10 cellular contexts compared by ENCODE assay signal in genomic region chr5:128965638-128966302, GRCh38. TPM values are rescaled to one million over a fixed set of nuclear protein-coding genes. Genes with fewer than 3 reads are reported as not detected.
DNase-seq lines count a peak whose midpoint lies in the region; ATAC-seq and TF ChIP-seq lines count a peak whose summit lies in the region.
"Had no signal": no experiment of that assay in that cellular context is flagged by ENCODE, and none has a peak within 500 bp of the region (broad histone marks: within the 10 kb centered on the region; RNA-seq: fewer than 3 reads in every experiment).

No MANE protein-coding gene starts in this region.

- H3K4me3 ChIP-seq in dorsolateral prefrontal cortex (peak overlapping the region in 58 of 59 donors; percentile 9 to 71 (median 48)), iPS-20b (ENCODE audit: low read length) (peak overlapping the region; percentile 81), skeletal muscle cell (ENCODE audit: low read depth, low read length) (peak overlapping the region; percentile 47), mucosa of descending colon (no peak overlapping the region)

- no peak overlapping the region for H3K27ac ChIP-seq in dorsolateral prefrontal cortex
- no peak overlapping the region for H3K27ac ChIP-seq in iPS-20b (ENCODE audit: low read length)
- H3K27ac ChIP-seq: C4-2B had no signal

- ATAC-seq in HG02759 (IDR thresholded peaks at IDR 0.05; ENCODE audit: unreplicated experiment), result peak; percentile 15
- no peak for ATAC-seq in GM21737 (IDR thresholded peaks at IDR 0.05; ENCODE audit: unreplicated experiment)
- no peak for ATAC-seq in mucosa of descending colon
- no peak for ATAC-seq in GM18520 (IDR thresholded peaks at IDR 0.05; ENCODE audit: unreplicated experiment)

- DNase-seq in dorsolateral prefrontal cortex (no peak), skeletal muscle cell (ENCODE audit: low read depth) (no peak), mucosa of descending colon (no peak), hepatic stellate cell (ENCODE audit: low spot score) (no peak)
- DNase-seq: NCI-H1417 treated with DMSO at 0.1 percent for 48 hours had no signal

- H3K27me3 ChIP-seq in dorsolateral prefrontal cortex (peaks cover 0 to 34% (median 21%) of the 10 kb centered on the region in 45 donors), iPS-20b (ENCODE audit: insufficient read depth, low read length) (peaks cover 38% of the 10 kb centered on the region)

- no peaks in the 10 kb centered on the region for H3K36me3 ChIP-seq in iPS-20b (ENCODE audit: insufficient read depth, low read depth, low read length)
- H3K36me3 ChIP-seq in mucosa of descending colon (ENCODE audit: low read depth), result no peaks in the 10 kb centered on the region

- no peaks in the 10 kb centered on the region for H3K9me3 ChIP-seq in iPS-20b (ENCODE audit: insufficient read depth, low read depth, low read length)
- no peaks in the 10 kb centered on the region for H3K9me3 ChIP-seq in mucosa of descending colon

- intact Hi-C loops in dorsolateral prefrontal cortex (cut with DNase I), result no loop called here
- intact Hi-C loops in mucosa of descending colon (cut with DNase I, micrococcal nuclease), result no loop called here

- no peak for TF ChIP-seq CTCF in dorsolateral prefrontal cortex (IDR thresholded peaks at IDR 0.05 in 54 of 56, conservative IDR thresholded peaks at IDR 0.05 in 2 of 56; ENCODE audit: low read depth in 1 of 56, partially characterized antibody in 56 of 56)
- no peak for TF ChIP-seq CTCF in mucosa of descending colon (IDR thresholded peaks at IDR 0.05)

- H3K4me1 ChIP-seq in iPS-20b (ENCODE audit: insufficient read depth, low read length) (no peaks in the 10 kb centered on the region), mucosa of descending colon (ENCODE audit: low read depth) (no peaks in the 10 kb centered on the region)

- H3K9ac ChIP-seq in iPS-20b (ENCODE audit: low read depth, low read length), result peak overlapping the region; percentile 59; the same call in 1 of the 2 replicates

RNA-seq across cellular contexts. Expression of gene SLC27A6, which starts 0.5 kb away (rescaled TPM):
- total RNA-seq in dorsolateral prefrontal cortex, result 10 to 100 TPM in 3 of 120 experiments, 1 to 10 TPM in 57, under 1 TPM in 46, not detected in 14; 0.13 to 13.3 (median 1.1) TPM
- under 1 TPM; 0.14 to 0.85 (median 0.41) TPM for total RNA-seq in mucosa of descending colon
